In the genomic region with DNA sequence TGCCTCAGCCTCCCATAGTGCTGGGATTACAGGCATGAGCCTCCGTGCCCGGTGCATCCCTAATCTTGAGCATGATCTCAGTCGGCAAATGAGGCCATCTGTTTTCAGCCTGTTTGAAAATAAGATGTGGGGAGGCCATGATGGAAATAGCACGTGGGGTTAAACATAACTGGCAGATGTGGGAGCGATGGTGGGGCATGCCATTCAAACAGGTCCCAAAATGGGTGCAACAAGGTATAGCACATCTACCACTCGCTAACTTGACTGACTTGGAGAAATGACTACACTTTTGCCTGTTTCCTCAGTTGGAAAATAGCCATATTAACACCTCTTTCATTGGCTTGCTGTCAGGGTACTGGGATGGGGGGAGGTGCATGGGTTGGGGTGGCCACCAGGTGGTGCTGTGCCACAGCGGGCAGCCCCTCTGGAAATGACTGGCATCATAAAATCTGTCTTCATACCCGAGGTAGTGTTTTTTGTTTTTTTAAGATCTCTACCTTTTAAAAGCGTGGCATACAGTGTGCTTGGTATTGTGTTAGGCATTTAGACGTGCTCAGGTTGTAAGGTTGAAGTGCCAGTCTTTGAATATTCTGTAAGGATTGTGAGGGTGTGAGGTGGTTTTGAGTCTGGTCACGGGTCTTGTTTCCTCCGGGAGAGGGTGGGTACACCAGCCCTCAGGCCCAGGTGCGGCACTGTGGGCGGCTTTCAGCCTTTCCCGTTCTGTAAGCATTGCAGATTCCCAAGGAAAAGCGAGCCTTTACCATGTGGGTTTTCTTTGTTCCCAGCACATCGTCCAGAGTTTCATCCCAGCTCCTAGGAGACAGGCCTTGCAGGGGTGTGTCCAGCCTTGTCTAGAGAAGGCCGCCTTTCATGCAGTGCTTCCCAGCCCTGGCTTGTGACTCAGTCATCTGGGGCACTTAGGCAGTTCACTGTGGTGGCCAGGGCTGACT, we compare ENCODE assay signal across 8 cellular contexts. TPM values are rescaled to one million over a fixed set of nuclear protein-coding genes. Genes with fewer than 3 reads are reported as not detected.
DNase-seq lines count a peak whose midpoint lies in the region; TF ChIP-seq lines count a peak whose summit lies in the region.

No MANE protein-coding gene starts in this region.

- peak overlapping the region; percentile 75 for H3K27ac ChIP-seq in WERI-Rb-1

- POLR2A ChIA-PET in MCF 10A (lab: Yijun Ruan, JAX), result interaction anchor here (1.0 kb wide), 1 partner anchor 17 kb away, joined by 4 read pairs; no protein-coding TSS in a partner anchor

- H3K27ac Mint-ChIP-seq in MCF 10A (ENCODE audit: low read depth, unreplicated experiment) (no peak overlapping the region), immature natural killer cell (peak overlapping the region; percentile 44 to 79 (median 72))

- H3K27me3 ChIP-seq in WERI-Rb-1 (ENCODE audit: insufficient read depth, low read depth, severe bottlenecking), result no peaks in the 10 kb centered on the region

- no peaks in the 10 kb centered on the region for H3K9me3 ChIP-seq in WERI-Rb-1 (ENCODE audit: severe bottlenecking)

- peaks cover 73% of the 10 kb centered on the region for H3K36me3 Mint-ChIP-seq in MCF 10A (ENCODE audit: insufficient read depth, unreplicated experiment)
- peaks cover 11 to 21% (median 12%) of the 10 kb centered on the region in 3 donors for H3K36me3 Mint-ChIP-seq in immature natural killer cell

- H3K4me3 Mint-ChIP-seq in MCF 10A (ENCODE audit: unreplicated experiment), result peak overlapping the region; percentile 22
- H3K4me3 Mint-ChIP-seq in immature natural killer cell, result peak overlapping the region; percentile 5 to 66 (median 22)

- H3K27me3 Mint-ChIP-seq in MCF 10A (ENCODE audit: insufficient read depth, unreplicated experiment) (no peaks in the 10 kb centered on the region), immature natural killer cell (ENCODE audit: low read depth in 3 of 3) (peaks cover 4 to 8% (median 7%) of the 10 kb centered on the region in 3 donors)

- CTCF ChIA-PET in MCF 10A (lab: Yijun Ruan, JAX), result interaction anchor here (0.8 to 1.4 kb wide), 3 partner anchors 8 to 85 kb away, joined by 3 to 7 read pairs (median 5); no protein-coding TSS in a partner anchor

- H3K9me3 Mint-ChIP-seq in MCF 10A (ENCODE audit: unreplicated experiment), result no peaks in the 10 kb centered on the region
- H3K9me3 Mint-ChIP-seq in immature natural killer cell, result no peaks in the 10 kb centered on the region

- no peak overlapping the region for H3K4me3 ChIP-seq in WERI-Rb-1 (ENCODE audit: low read depth, low read length)

- H3K4me1 Mint-ChIP-seq in MCF 10A (ENCODE audit: insufficient read depth, unreplicated experiment) (peaks cover 30% of the 10 kb centered on the region), immature natural killer cell (peaks cover 62 to 64% of the 10 kb centered on the region in 2 donors)

- DNase-seq in NCI-H2081 (lab: John Stamatoyannopoulos, UW) (peak; percentile 45 to 61), NCI-H2081 treated with DMSO at 0.1 percent for 48 hours (lab: John Stamatoyannopoulos, UW) (no peak), NCI-H1105 (lab: John Stamatoyannopoulos, UW) (peak; percentile 12), WERI-Rb-1 (peak; percentile 93), MCF 10A (ENCODE audit: unreplicated experiment) (peak; percentile 73), immature natural killer cell (peak; percentile 68 to 80 (median 73)), T1000 (lab: John Stamatoyannopoulos, UW) (no peak)
- DNase-seq in stimulated activated CD4-positive, alpha-beta T cell treated with anti-CD3 and anti-CD28 coated beads, Interleukin-15, amount 100 ng/mL, for 24 hours, result peak; percentile 82

- peak; percentile 98 for TF ChIP-seq CTCF in WERI-Rb-1 (IDR thresholded peaks at IDR 0.05; ENCODE audit: low read depth, low read length)
- peak; percentile 94 for TF ChIP-seq CTCF in MCF 10A (IDR thresholded peaks at IDR 0.05; ENCODE audit: unreplicated experiment)

- H3K36me3 ChIP-seq in WERI-Rb-1, result peaks cover 64% of the 10 kb centered on the region

- intact Hi-C loops in MCF 10A (cut with micrococcal nuclease), result loop anchor here (1.0 to 5.0 kb wide), 2 partner anchors 72 to 86 kb away; no protein-coding TSS in a partner anchor

- BruUV-seq in MCF 10A (replicated peaks; lab: Mats Ljungman, UMichigan), result no TSS peak

RNA-seq across cellular contexts. Expression of a gene that starts 2.9 kb away (rescaled TPM):
- total RNA-seq in MCF 10A (2022), result 0.12 and 0.66 TPM in 2 replicates
- polyA plus RNA-seq in immature natural killer cell, result 1 to 10 TPM in 2 of 3 donors, under 1 TPM in 1; 0.15 to 2.0 (median 1.1) TPM

RNA-seq across cellular contexts. Expression of a gene that starts 7.0 kb away (rescaled TPM):
- total RNA-seq in MCF 10A (2022), result 1,197 and 1,378 TPM in 2 replicates
- polyA plus RNA-seq in immature natural killer cell, result 1,000 to 10,000 TPM in 1 of 3 donors, 100 to 1,000 TPM in 2; 638 to 1,583 (median 956) TPM

Comparison
In these comparisons a context has a peak if more than half of its experiments do, and no peak if none do; other contexts are left out.
1. DNase-seq: peak in NCI-H2081 (2 of 2), NCI-H1105 (single experiment), WERI-Rb-1 (single experiment), MCF 10A (single experiment), immature natural killer cell (3 of 3) and stimulated activated CD4-positive, alpha-beta T cell treated with anti-CD3 and anti-CD28 coated beads, Interleukin-15, amount 100 ng/mL, for 24 hours (single experiment); none in NCI-H2081 treated with DMSO at 0.1 percent for 48 hours (single experiment) and T1000 (single experiment).